In genomic region chr9:99491408-99492259, GRCh38 we compare ENCODE assay signal across 13 cellular contexts.
DNase-seq lines count a peak whose midpoint lies in the region; ATAC-seq and TF ChIP-seq lines count a peak whose summit lies in the region.
"Had no signal": no experiment of that assay in that cellular context is flagged by ENCODE, and none has a peak within 500 bp of the region (broad histone marks: within the 10 kb centered on the region; RNA-seq: fewer than 3 reads in every experiment).

No MANE protein-coding gene starts in this region.

- ATAC-seq in GM18505 (IDR thresholded peaks at IDR 0.05; ENCODE audit: unreplicated experiment) (peak; percentile 56), HG02678 (IDR thresholded peaks at IDR 0.05; ENCODE audit: unreplicated experiment) (peak; percentile 57), memory B cell (ENCODE audit: low read depth) (peak; percentile 58), HG02884 (IDR thresholded peaks at IDR 0.05; ENCODE audit: unreplicated experiment) (no peak)
- ATAC-seq: CD8-positive, alpha-beta T cell; HCT116 had no signal

- peak; percentile 82 for DNase-seq in RPMI7951 (ENCODE audit: low read depth)
- DNase-seq in memory B cell (ENCODE audit: low spot score in 2 of 2) = no peak
- no peak for DNase-seq in activated T-cell treated with anti-CD3 and anti-CD28 coated beads, Interleukin-2, amount 50 U/mL, for 1 hour
- DNase-seq in CD1c-positive myeloid dendritic cell (ENCODE audit: extremely low spot score) = no peak
- no peak for DNase-seq in NCI-H1436 (lab: John Stamatoyannopoulos, UW)
- DNase-seq: activated CD4-positive, alpha-beta T cell treated with anti-CD3 and anti-CD28 coated beads, Interleukin-2, amount 50 U/mL, for 4 hours; CD8-positive, alpha-beta T cell; islet precursor cell; NCI-H446 treated with DMSO at 0.1 percent for 48 hours had no signal

- H3K4me1 Mint-ChIP-seq in memory B cell = peaks cover 9% of the 10 kb centered on the region

- peaks cover 8% of the 10 kb centered on the region for H3K27me3 Mint-ChIP-seq in memory B cell

- no peak overlapping the region for H3K27ac Mint-ChIP-seq in memory B cell
- H3K27ac Mint-ChIP-seq: CD8-positive, alpha-beta T cell had no signal

- no peak overlapping the region for H3K4me3 Mint-ChIP-seq in memory B cell
- H3K4me3 Mint-ChIP-seq: CD8-positive, alpha-beta T cell had no signal

- H3K36me3 Mint-ChIP-seq in memory B cell = no peaks in the 10 kb centered on the region
- H3K36me3 Mint-ChIP-seq: CD8-positive, alpha-beta T cell had no signal

- no peak for TF ChIP-seq POLR2A in GM18505 (IDR thresholded peaks at IDR 0.05; ENCODE audit: borderline replicate concordance, extremely low read depth, insufficient read depth, insufficient read length)

- H3K9me3 Mint-ChIP-seq in memory B cell = no peaks in the 10 kb centered on the region
- H3K9me3 Mint-ChIP-seq: CD8-positive, alpha-beta T cell had no signal
